8 cellular contexts compared by ENCODE assay signal in the genomic region with DNA sequence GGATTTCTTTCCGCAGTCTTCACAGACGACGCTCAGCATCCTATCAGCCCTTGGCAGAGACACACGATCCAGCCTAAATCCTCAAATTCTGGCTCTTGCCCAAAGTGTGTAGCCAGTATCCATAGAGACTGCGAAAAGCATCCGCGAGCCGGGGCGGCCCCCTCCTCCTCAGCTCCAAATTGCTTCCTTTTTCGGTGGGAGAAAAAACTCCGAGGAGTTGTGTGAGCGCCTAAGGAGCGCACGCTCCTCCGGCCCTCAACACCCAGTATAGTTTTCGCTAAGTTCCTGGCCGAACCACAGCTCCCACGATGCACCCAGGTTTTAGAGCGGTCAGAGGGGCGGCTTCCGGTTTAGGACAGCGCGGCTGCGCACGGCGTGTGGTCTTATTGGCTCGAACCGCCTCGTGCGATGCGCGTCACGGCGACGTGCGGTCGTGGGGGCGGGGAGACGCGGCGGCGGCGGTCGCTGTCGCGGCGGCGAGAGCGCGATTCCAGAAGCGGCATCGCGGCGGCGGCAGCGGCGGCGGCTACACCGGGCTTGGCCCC. TPM values are rescaled to one million over a fixed set of nuclear protein-coding genes. Genes with fewer than 3 reads are reported as not detected.
DNase-seq lines count a peak whose midpoint lies in the region; ATAC-seq lines count a peak whose summit lies in the region.

A gene with protein sequence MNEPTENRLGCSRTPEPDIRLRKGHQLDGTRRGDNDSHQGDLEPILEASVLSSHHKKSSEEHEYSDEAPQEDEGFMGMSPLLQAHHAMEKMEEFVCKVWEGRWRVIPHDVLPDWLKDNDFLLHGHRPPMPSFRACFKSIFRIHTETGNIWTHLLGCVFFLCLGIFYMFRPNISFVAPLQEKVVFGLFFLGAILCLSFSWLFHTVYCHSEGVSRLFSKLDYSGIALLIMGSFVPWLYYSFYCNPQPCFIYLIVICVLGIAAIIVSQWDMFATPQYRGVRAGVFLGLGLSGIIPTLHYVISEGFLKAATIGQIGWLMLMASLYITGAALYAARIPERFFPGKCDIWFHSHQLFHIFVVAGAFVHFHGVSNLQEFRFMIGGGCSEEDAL (plus strand): TSS at position 493 of the 545 bp plus-strand sequence. CDS start 63,274 bp downstream, outside the sequence.

- POLR2A ChIA-PET in activated CD8-positive, alpha-beta memory T cell treated with anti-CD3 and anti-CD28 coated beads for 36 hours (lab: Charles Lee) = interaction anchor here (0.8 to 1.5 kb wide), 2 partner anchors 12 to 97 kb away, joined by 3 to 4 read pairs; no protein-coding TSS in a partner anchor

- no peaks in the 10 kb centered on the region for H3K27me3 ChIP-seq in effector memory CD4-positive, alpha-beta T cell (replicated peaks; ENCODE audit: control insufficient read depth, insufficient read depth, low read length, poor library complexity, severe bottlenecking)

- CTCF ChIA-PET in activated CD8-positive, alpha-beta memory T cell treated with anti-CD3 and anti-CD28 coated beads for 36 hours (lab: Charles Lee) = interaction anchor here (1.3 to 3.1 kb wide), 2 partner anchors 38 to 100 kb away, joined by 3 to 9 read pairs; no protein-coding TSS in a partner anchor

- ATAC-seq in GM21360 (IDR thresholded peaks at IDR 0.05; ENCODE audit: unreplicated experiment) = peak; percentile 93

- H3K4me1 ChIP-seq in effector memory CD4-positive, alpha-beta T cell (ENCODE audit: control insufficient read depth, insufficient read depth, low read length, poor library complexity, severe bottlenecking) = no peaks in the 10 kb centered on the region

- peak within 1 kb of the TSS; percentile 91 for H3K4me3 ChIP-seq in effector memory CD4-positive, alpha-beta T cell (ENCODE audit: insufficient read depth, low read depth, low read length, poor library complexity, severe bottlenecking)

- H3K27ac ChIP-seq in effector memory CD4-positive, alpha-beta T cell (ENCODE audit: insufficient read depth, low read length, poor library complexity, severe bottlenecking) = peak within 1 kb of the TSS; percentile 90

- DNase-seq in COLO829 (ENCODE audit: low spot score) (peak; percentile 97), HT1080 (ENCODE audit: low read depth) (peak; percentile 95), NOMO-1 (lab: John Stamatoyannopoulos, UW; ENCODE audit: unreplicated experiment in 2 of 2) (peak; percentile 95 to 97), medulla oblongata (ENCODE audit: extremely low spot score) (peak; percentile 97)
- DNase-seq in effector memory CD4-positive, alpha-beta T cell = peak; percentile 89 to 90 (median 89)
- DNase-seq in stimulated activated CD4-positive, alpha-beta T cell treated with anti-CD3 and anti-CD28 coated beads, TNF-alpha, amount 100 ng/mL, for 48 hours (ENCODE audit: low read depth in 3 of 3) = peak; percentile 87 to 90 (median 88)

- H3K36me3 ChIP-seq in effector memory CD4-positive, alpha-beta T cell (ENCODE audit: control insufficient read depth, insufficient read depth, low read length) = no peaks in the 10 kb centered on the region

- no peaks in the 10 kb centered on the region for H3K9me3 ChIP-seq in effector memory CD4-positive, alpha-beta T cell (ENCODE audit: control insufficient read depth, low read length)

RNA-seq across cellular contexts. Expression of the gene that starts here (rescaled TPM):
- 34.5 and 42.7 TPM in 2 replicates for total RNA-seq in HT1080 (2014; rRNA removed; shearing (Covaris generic))
- polyA plus RNA-seq in HT1080 (2015; cell fraction: cytosol; rRNA removed) = 44.4 and 48.7 TPM in 2 replicates
- 29.0 and 30.4 TPM in 2 replicates for polyA plus RNA-seq in HT1080 (2015; cell fraction: nucleus; rRNA removed)
- total RNA-seq in activated CD8-positive, alpha-beta memory T cell treated with anti-CD3 and anti-CD28 coated beads for 36 hours = 10 to 100 TPM; 66.4 to 68.8 TPM

Comparison
In these comparisons a context has a peak if more than half of its experiments do, and no peak if none do; other contexts are left out.
1. Peak in every context shown above with its lines: DNase-seq, ATAC-seq, H3K4me3 ChIP-seq and H3K27ac ChIP-seq.